Comparison of ENCODE assay signal across 1 cellular context in the genomic region with DNA sequence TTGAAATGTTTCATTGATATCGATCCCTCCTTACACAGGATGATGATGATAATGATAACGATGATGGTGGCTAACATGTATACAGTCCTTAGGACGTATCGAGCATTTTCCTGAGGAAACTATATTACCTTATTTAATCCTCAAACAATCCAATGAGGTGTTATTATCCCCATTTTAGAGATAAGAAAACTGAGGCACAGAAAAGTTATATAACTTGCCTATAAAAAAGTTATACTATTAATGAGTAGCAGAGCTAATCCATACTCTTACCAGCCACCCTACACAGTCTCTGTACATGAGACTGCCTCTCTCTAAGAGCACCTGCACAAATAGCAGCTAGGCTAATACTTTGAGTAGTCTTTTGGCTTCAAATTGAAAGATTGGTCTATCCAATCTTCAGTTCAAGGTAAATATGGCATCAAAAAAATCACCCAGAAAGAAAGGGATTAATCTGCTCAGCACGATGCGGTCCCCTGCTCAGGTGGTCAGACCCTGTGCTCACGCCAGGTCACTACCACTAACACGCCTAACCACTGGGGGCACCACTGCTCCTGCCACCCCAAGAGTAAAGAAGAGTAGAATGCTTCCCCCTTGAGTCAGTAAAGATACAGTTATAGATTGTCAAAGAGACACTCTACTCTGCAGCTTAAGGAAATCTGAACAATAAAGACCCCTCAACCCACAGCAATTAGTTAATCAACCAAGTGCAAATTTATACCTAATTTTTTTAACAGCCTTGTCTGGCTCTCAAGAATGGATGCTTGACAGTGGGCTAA.
TF ChIP-seq lines count a peak whose summit lies in the region.

No MANE protein-coding gene starts in this region.

TF ChIP-seq in WTC11, 78 proteins besides CTCF, POLR2A, EP300 and RAD21 (continued from another document):
- no peak for TF ChIP-seq E2F1 (CRISPR knock-in tag; IDR thresholded peaks at IDR 0.05)
- no peak for TF ChIP-seq ELF4 (CRISPR knock-in tag; IDR thresholded peaks at IDR 0.05; ENCODE audit: low read depth)
- no peak for TF ChIP-seq JAZF1 (CRISPR knock-in tag; IDR thresholded peaks at IDR 0.05)
- TF ChIP-seq TCF7 (CRISPR knock-in tag; IDR thresholded peaks at IDR 0.05; ENCODE audit: low read depth), result no peak
- TF ChIP-seq ZBTB21 (CRISPR knock-in tag; IDR thresholded peaks at IDR 0.05; ENCODE audit: borderline replicate concordance), result no peak
- TF ChIP-seq, protein P1, sequence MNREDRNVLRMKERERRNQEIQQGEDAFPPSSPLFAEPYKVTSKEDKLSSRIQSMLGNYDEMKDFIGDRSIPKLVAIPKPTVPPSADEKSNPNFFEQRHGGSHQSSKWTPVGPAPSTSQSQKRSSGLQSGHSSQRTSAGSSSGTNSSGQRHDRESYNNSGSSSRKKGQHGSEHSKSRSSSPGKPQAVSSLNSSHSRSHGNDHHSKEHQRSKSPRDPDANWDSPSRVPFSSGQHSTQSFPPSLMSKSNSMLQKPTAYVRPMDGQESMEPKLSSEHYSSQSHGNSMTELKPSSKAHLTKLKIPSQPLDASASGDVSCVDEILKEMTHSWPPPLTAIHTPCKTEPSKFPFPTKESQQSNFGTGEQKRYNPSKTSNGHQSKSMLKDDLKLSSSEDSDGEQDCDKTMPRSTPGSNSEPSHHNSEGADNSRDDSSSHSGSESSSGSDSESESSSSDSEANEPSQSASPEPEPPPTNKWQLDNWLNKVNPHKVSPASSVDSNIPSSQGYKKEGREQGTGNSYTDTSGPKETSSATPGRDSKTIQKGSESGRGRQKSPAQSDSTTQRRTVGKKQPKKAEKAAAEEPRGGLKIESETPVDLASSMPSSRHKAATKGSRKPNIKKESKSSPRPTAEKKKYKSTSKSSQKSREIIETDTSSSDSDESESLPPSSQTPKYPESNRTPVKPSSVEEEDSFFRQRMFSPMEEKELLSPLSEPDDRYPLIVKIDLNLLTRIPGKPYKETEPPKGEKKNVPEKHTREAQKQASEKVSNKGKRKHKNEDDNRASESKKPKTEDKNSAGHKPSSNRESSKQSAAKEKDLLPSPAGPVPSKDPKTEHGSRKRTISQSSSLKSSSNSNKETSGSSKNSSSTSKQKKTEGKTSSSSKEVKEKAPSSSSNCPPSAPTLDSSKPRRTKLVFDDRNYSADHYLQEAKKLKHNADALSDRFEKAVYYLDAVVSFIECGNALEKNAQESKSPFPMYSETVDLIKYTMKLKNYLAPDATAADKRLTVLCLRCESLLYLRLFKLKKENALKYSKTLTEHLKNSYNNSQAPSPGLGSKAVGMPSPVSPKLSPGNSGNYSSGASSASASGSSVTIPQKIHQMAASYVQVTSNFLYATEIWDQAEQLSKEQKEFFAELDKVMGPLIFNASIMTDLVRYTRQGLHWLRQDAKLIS (CRISPR knock-in tag; IDR thresholded peaks at IDR 0.05; ENCODE audit: borderline replicate concordance), result no peak
- no peak for TF ChIP-seq FOXK1 (CRISPR knock-in tag; IDR thresholded peaks at IDR 0.05)
- no peak for TF ChIP-seq SMAD4 (CRISPR knock-in tag; IDR thresholded peaks at IDR 0.05)
- TF ChIP-seq ATF6 (CRISPR knock-in tag; IDR thresholded peaks at IDR 0.05), result no peak
- no peak for TF ChIP-seq ZNF423 (CRISPR knock-in tag; IDR thresholded peaks at IDR 0.05)
- TF ChIP-seq ZNF219 (CRISPR knock-in tag; IDR thresholded peaks at IDR 0.05; ENCODE audit: borderline replicate concordance), result no peak
TF ChIP-seq in WTC11: peak in this region for 0.
